8 cellular contexts compared by ENCODE assay signal in the genomic region with DNA sequence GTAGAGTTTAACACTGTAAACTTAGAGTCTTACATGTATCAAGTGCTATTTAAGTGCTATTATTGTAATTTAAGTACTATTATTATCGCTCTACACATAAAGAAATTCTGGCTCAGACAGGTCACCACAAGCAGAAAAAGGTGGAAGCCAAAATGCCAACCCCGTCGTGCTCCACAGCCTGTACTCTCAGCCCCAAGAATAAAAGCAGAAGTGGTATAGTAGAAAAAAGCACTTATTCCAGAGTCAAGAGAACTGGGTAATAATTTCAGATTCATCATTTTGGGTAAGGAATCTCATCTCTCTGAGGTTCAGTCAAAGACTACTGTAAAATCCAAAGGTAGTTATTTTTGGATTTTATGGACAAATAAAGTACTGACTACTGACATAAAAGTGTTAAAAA. TPM values are rescaled to one million over a fixed set of nuclear protein-coding genes. Genes with fewer than 3 reads are reported as not detected.
DNase-seq lines count a peak whose midpoint lies in the region; ATAC-seq and TF ChIP-seq lines count a peak whose summit lies in the region.

No MANE protein-coding gene starts in this region.

- H3K9me3 ChIP-seq in ES-I3 (ENCODE audit: control insufficient read depth, insufficient read depth, low read length), result no peaks in the 10 kb centered on the region
- H3K9me3 ChIP-seq in SJCRH30 (replicated peaks), result peaks cover 2% of the 10 kb centered on the region; the same call in 1 of the 2 replicates

- no peak overlapping the region; the same call in 1 of the 2 replicates for H3K27ac ChIP-seq in SJCRH30

- H3K9ac ChIP-seq in ES-I3 (ENCODE audit: low read depth, low read length), result peak overlapping the region; percentile 96; the same call in 1 of the 2 replicates

- H3K4me1 ChIP-seq in ES-I3 (ENCODE audit: insufficient read depth, low read length) (peaks cover 4% of the 10 kb centered on the region; the same call in 1 of the 2 replicates), SJCRH30 (peaks cover 5% of the 10 kb centered on the region; the same call in 1 of the 2 replicates)

- peak overlapping the region; percentile 97 for H3K27ac Mint-ChIP-seq in stimulated activated effector memory CD8-positive, alpha-beta T cell treated with anti-CD3 and anti-CD28 coated beads, Interleukin-12 subunit alpha, Interleukin-12 subunit beta, amount 100 ng/mL, for 72 hours

- H3K9me3 Mint-ChIP-seq in stimulated activated effector memory CD8-positive, alpha-beta T cell treated with anti-CD3 and anti-CD28 coated beads, Interleukin-12 subunit alpha, Interleukin-12 subunit beta, amount 100 ng/mL, for 72 hours, result no peaks in the 10 kb centered on the region

- ATAC-seq in HG02678 (IDR thresholded peaks at IDR 0.05; ENCODE audit: unreplicated experiment) (peak; percentile 24), HG03565 (IDR thresholded peaks at IDR 0.05; ENCODE audit: unreplicated experiment) (no peak), HG03045 (IDR thresholded peaks at IDR 0.05; ENCODE audit: unreplicated experiment) (no peak)
- ATAC-seq in stimulated activated effector memory CD8-positive, alpha-beta T cell treated with anti-CD3 and anti-CD28 coated beads, Interleukin-12 subunit alpha, Interleukin-12 subunit beta, amount 100 ng/mL, for 72 hours, result no peak

- peaks cover 41% of the 10 kb centered on the region for H3K36me3 Mint-ChIP-seq in stimulated activated effector memory CD8-positive, alpha-beta T cell treated with anti-CD3 and anti-CD28 coated beads, Interleukin-12 subunit alpha, Interleukin-12 subunit beta, amount 100 ng/mL, for 72 hours

- no peak for DNase-seq in SJCRH30
- no peak for DNase-seq in fibroblast of pulmonary artery (ENCODE audit: low read depth)
- no peak for DNase-seq in stimulated activated effector memory CD8-positive, alpha-beta T cell treated with anti-CD3 and anti-CD28 coated beads, Interleukin-12 subunit alpha, Interleukin-12 subunit beta, amount 100 ng/mL, for 72 hours (ENCODE audit: low spot score in 2 of 2)
- DNase-seq in effector CD8-positive, alpha-beta T cell (lab: John Stamatoyannopoulos, UW), result no peak

- no peaks in the 10 kb centered on the region for H3K27me3 ChIP-seq in SJCRH30

- peaks cover 37% of the 10 kb centered on the region for H3K4me1 Mint-ChIP-seq in stimulated activated effector memory CD8-positive, alpha-beta T cell treated with anti-CD3 and anti-CD28 coated beads, Interleukin-12 subunit alpha, Interleukin-12 subunit beta, amount 100 ng/mL, for 72 hours

- peak overlapping the region; percentile 96 for H3K4me3 Mint-ChIP-seq in stimulated activated effector memory CD8-positive, alpha-beta T cell treated with anti-CD3 and anti-CD28 coated beads, Interleukin-12 subunit alpha, Interleukin-12 subunit beta, amount 100 ng/mL, for 72 hours

- H3K36me3 ChIP-seq in ES-I3 (ENCODE audit: insufficient read depth, low read length) (no peaks in the 10 kb centered on the region), SJCRH30 (peaks cover 8% of the 10 kb centered on the region)

- no peak for TF ChIP-seq CTCF in fibroblast of pulmonary artery (IDR thresholded peaks at IDR 0.05; ENCODE audit: low read length, missing control alignments)

- peak overlapping the region; percentile 98 for H3K4me3 ChIP-seq in SJCRH30
- peak overlapping the region; percentile 100 for H3K4me3 ChIP-seq in fibroblast of pulmonary artery (replicated peaks; ENCODE audit: low read depth, low read length)

RNA-seq across cellular contexts. Expression of a gene that starts 0.9 kb away (rescaled TPM):
- 24.0 and 26.0 TPM in 2 replicates for total RNA-seq in SJCRH30 (2014; rRNA removed; shearing (Covaris generic))

RNA-seq across cellular contexts. Expression of a gene that starts 13.4 kb away (rescaled TPM):
- 11.6 and 11.9 TPM in 2 replicates for total RNA-seq in SJCRH30 (2014; rRNA removed; shearing (Covaris generic))

RNA-seq across cellular contexts. Expression of a gene that starts 51.3 kb away (rescaled TPM):
- total RNA-seq in SJCRH30 (2014; rRNA removed; shearing (Covaris generic)), result 1.6 and 2.1 TPM in 2 replicates
